Comparison of ENCODE assay signal across 11 cellular contexts in the genomic region with DNA sequence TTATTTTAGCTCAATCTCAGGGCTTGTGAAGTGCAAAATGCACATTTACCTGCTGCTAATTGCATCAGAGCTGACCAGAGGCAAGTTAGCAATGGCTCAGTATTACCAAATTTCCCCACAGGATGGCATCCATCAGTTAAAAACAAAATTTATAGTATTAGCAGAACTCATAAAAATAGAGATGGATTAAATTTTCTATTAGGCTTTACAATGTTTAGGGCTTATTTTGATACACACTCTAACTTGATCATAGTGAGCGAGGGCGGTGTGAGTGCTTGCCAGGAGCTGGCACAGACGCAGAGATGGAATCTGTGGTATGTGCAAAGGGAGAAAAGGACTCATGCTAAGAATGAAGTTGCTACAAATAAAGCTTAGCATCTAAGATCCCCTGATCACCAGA.
A peak's percentile ranks its signal among the peaks of the same experiment; 100 is the strongest.
DNase-seq lines count a peak whose midpoint lies in the region; FAIRE-seq and TF ChIP-seq lines count a peak whose summit lies in the region.
"Had no signal": no experiment of that assay in that cellular context is flagged by ENCODE, and none has a peak within 500 bp of the region (broad histone marks: within the 10 kb centered on the region; RNA-seq: fewer than 3 reads in every experiment).

No MANE protein-coding gene starts in this region.

- WGBS in endodermal cell (ENCODE audit: insufficient coverage in 1 of 2, insufficient read length in 1 of 2), 2 experiments, result 83% methylated on average over 3 of the region's 3 CpGs; no CpG with 5 or more reads in 1 of the 2 experiments

- H3K4me1 ChIP-seq in endodermal cell (ENCODE audit: control insufficient read depth, insufficient read depth, low read length), result no peaks in the 10 kb centered on the region
- H3K4me1 ChIP-seq: BLaER1, parathyroid adenoma had no signal

- H3K4me3 Mint-ChIP-seq in endodermal cell (no peak overlapping the region), nephron (no peak overlapping the region)

- H3K9me3 Mint-ChIP-seq in endodermal cell (peaks cover 10% of the 10 kb centered on the region), nephron (no peaks in the 10 kb centered on the region)

- H3K4me1 Mint-ChIP-seq in endodermal cell (peaks cover 36% of the 10 kb centered on the region), nephron (peaks cover 30% of the 10 kb centered on the region)

- H3K27me3 ChIP-seq in endodermal cell (ENCODE audit: control insufficient read depth, insufficient read depth, low read length, poor library complexity, severe bottlenecking), result no peaks in the 10 kb centered on the region
- H3K27me3 ChIP-seq: BLaER1 had no signal

- DNase-seq in AG10803 (ENCODE audit: low read depth) (peak; percentile 23), NCI-H446 treated with DMSO at 0.1 percent for 48 hours (lab: John Stamatoyannopoulos, UW) (peak; percentile 20), endodermal cell (no peak), GM19239 (ENCODE audit: insufficient read length, low spot score) (no peak), HPDE6-E6E7 (ENCODE audit: extremely low spot score) (no peak), NCI-H187 treated with DMSO at 0.1 percent for 48 hours (lab: John Stamatoyannopoulos, UW) (no peak)
- DNase-seq in activated CD4-positive, CD25-positive, alpha-beta regulatory T cell treated with anti-CD3 and anti-CD28 coated beads, Interleukin-2, amount 50 U/mL, for 72 hours, result no peak
- DNase-seq: cortex of kidney had no signal

- no peaks in the 10 kb centered on the region for H3K36me3 ChIP-seq in endodermal cell (ENCODE audit: control insufficient read depth, insufficient read depth, low read length)
- H3K36me3 ChIP-seq: BLaER1 had no signal

- H3K36me3 Mint-ChIP-seq in endodermal cell (ENCODE audit: low read depth), result peaks cover 3% of the 10 kb centered on the region
- no peaks in the 10 kb centered on the region for H3K36me3 Mint-ChIP-seq in nephron (ENCODE audit: low read depth)

- H3K27me3 Mint-ChIP-seq in endodermal cell (ENCODE audit: insufficient read depth) (no peaks in the 10 kb centered on the region), nephron (ENCODE audit: low read depth) (peaks cover 3% of the 10 kb centered on the region)

- no peak for FAIRE-seq in GM19239 (lab: Jason Lieb, UNC)

- TF ChIP-seq CTCF in AG10803 (conservative IDR thresholded peaks at IDR 0.05; ENCODE audit: low read length), result no peak
- peak; percentile 57 for TF ChIP-seq CTCF in endodermal cell (conservative IDR thresholded peaks at IDR 0.05)
- TF ChIP-seq CTCF in nephron (IDR thresholded peaks at IDR 0.05; ENCODE audit: unreplicated experiment in 3 of 3), result peak in 1 of 3 experiments; percentile 17

- peaks cover 12% of the 10 kb centered on the region for H3K9me3 ChIP-seq in endodermal cell (ENCODE audit: control insufficient read depth, low read length)
- H3K9me3 ChIP-seq: BLaER1 had no signal

- no peak overlapping the region for H3K9ac ChIP-seq in endodermal cell (ENCODE audit: extremely low read depth, low read length, poor library complexity, severe bottlenecking)
- H3K9ac ChIP-seq: BLaER1, parathyroid adenoma had no signal

- H3K27ac Mint-ChIP-seq in endodermal cell (no peak overlapping the region), nephron (peak overlapping the region in 2 of 3 experiments; percentile 38 to 51)

- H3K27ac ChIP-seq in endodermal cell (ENCODE audit: low read depth, low read length), result no peak overlapping the region
- H3K27ac ChIP-seq: BLaER1, parathyroid adenoma had no signal

- H3K4me3 ChIP-seq in AG10803 (ENCODE audit: low read length) (no peak overlapping the region), endodermal cell (ENCODE audit: low read length) (no peak overlapping the region)
- H3K4me3 ChIP-seq: BLaER1 had no signal

Comparison
In these comparisons a context has a peak if more than half of its experiments do, and no peak if none do; other contexts are left out.
1. DNase-seq: peak in AG10803 (single experiment) and NCI-H446 treated with DMSO at 0.1 percent for 48 hours (single experiment); none in endodermal cell (single experiment), activated CD4-positive, CD25-positive, alpha-beta regulatory T cell treated with anti-CD3 and anti-CD28 coated beads, Interleukin-2, amount 50 U/mL, for 72 hours (single experiment), GM19239 (single experiment), HPDE6-E6E7 (single experiment) and NCI-H187 treated with DMSO at 0.1 percent for 48 hours (single experiment).